8 cellular contexts compared by ENCODE assay signal in genomic region chr4:25160714-25161598, GRCh38. TPM values are rescaled to one million over a fixed set of nuclear protein-coding genes. Genes with fewer than 3 reads are reported as not detected.
DNase-seq lines count a peak whose midpoint lies in the region; ATAC-seq, FAIRE-seq and TF ChIP-seq lines count a peak whose summit lies in the region.

No MANE protein-coding gene starts in this region.

- H3K79me2 ChIP-seq in K562 (ENCODE audit: control insufficient read depth, insufficient read depth, low read length) = peaks cover 20% of the 10 kb centered on the region

- TF ChIP-seq RAD21 in K562 (CRISPR knock-in tag; conservative IDR thresholded peaks at IDR 0.05 in 1 of 2, IDR thresholded peaks at IDR 0.05 in 1 of 2) = no peak

- peak overlapping the region; percentile 85 for H2AFZ ChIP-seq in K562 (ENCODE audit: low read depth, low read length)

- H3K36me3 ChIP-seq in K562 (ENCODE audit: control insufficient read depth, insufficient read depth, low read length) = peaks cover 7% of the 10 kb centered on the region; the same call in 2 of the 3 replicates
- H3K36me3 ChIP-seq in kidney (ENCODE audit: control insufficient read depth in 1 of 2, insufficient read depth in 2 of 2, low read length in 2 of 2) = no peaks in the 10 kb centered on the region

- peak; percentile 43 for ATAC-seq in activated CD4-positive, alpha-beta T cell treated with anti-CD3 and anti-CD28 coated beads for 36 hours
- ATAC-seq in K562 = peak; percentile 37

- H3K4me3 ChIP-seq in HFF-Myc (replicated peaks; ENCODE audit: low read depth, low read length) = peak overlapping the region; percentile 92
- H3K4me3 ChIP-seq in K562 = peak overlapping the region; percentile 57
- H3K4me3 ChIP-seq in kidney (ENCODE audit: low read length in 2 of 2) = peak overlapping the region; percentile 97 to 98

- 6% methylated on average over 16 of the region's 16 CpGs for WGBS in K562 (ENCODE audit: insufficient coverage, low coverage, missing lambda C conversion rate)

- no peaks in the 10 kb centered on the region for H3K9me3 Mint-ChIP-seq in activated CD4-positive, alpha-beta T cell treated with anti-CD3 and anti-CD28 coated beads for 36 hours (ENCODE audit: low read depth)

- H3K9me1 ChIP-seq in K562 (ENCODE audit: control insufficient read depth, insufficient read depth, low read length) = no peaks in the 10 kb centered on the region

- H3K4me1 ChIP-seq in K562 (replicated peaks in 1 of 2; ENCODE audit: control insufficient read depth in 2 of 2, insufficient read depth in 2 of 2, low read length in 2 of 2) = peaks cover 8 to 10% of the 10 kb centered on the region in 2 experiments; a peak in 4 of 5 replicates
- peaks cover 0 to 6% of the 10 kb centered on the region in 2 donors for H3K4me1 ChIP-seq in kidney (ENCODE audit: control insufficient read depth in 1 of 2, insufficient read depth in 1 of 2, low read depth in 1 of 2, low read length in 2 of 2)

- peak overlapping the region; percentile 91 for H3K27ac Mint-ChIP-seq in activated CD4-positive, alpha-beta T cell treated with anti-CD3 and anti-CD28 coated beads for 36 hours

- TSS peak; percentile 83 for BruUV-seq in K562 (replicated peaks; lab: Mats Ljungman, UMichigan)

- no peaks in the 10 kb centered on the region for H3K27me3 Mint-ChIP-seq in activated CD4-positive, alpha-beta T cell treated with anti-CD3 and anti-CD28 coated beads for 36 hours

- peaks cover 37% of the 10 kb centered on the region for H3K4me1 Mint-ChIP-seq in activated CD4-positive, alpha-beta T cell treated with anti-CD3 and anti-CD28 coated beads for 36 hours

- peak; percentile 50; the same call in 1 of the 2 replicates for TF ChIP-seq POLR2A in K562 (conservative IDR thresholded peaks at IDR 0.05)

- CTCF ChIA-PET in activated CD4-positive, alpha-beta T cell treated with anti-CD3 and anti-CD28 coated beads for 36 hours (lab: Charles Lee) = interaction anchor here (0.8 to 4.2 kb wide), 12 partner anchors 15 to 607 kb away, joined by 3 to 24 read pairs (median 6); partner anchors contain the start of genes PI4K2B and ZCCHC4
- CTCF ChIA-PET in K562 (lab: Yijun Ruan, JAX; ENCODE audit: low intra/inter-chr PET ratio) = no interaction called here

- no peak for TF ChIP-seq EP300 in K562 (IDR thresholded peaks at IDR 0.05; ENCODE audit: low read length)

- H4K20me1 ChIP-seq in K562 (replicated peaks; ENCODE audit: control insufficient read depth, insufficient read depth, low read length) = no peaks in the 10 kb centered on the region

- peak; percentile 11 for FAIRE-seq in K562 (lab: Jason Lieb, UNC)
- FAIRE-seq in kidney (lab: Jason Lieb, UNC) = no peak

- H3K27me3 ChIP-seq in K562 (ENCODE audit: control insufficient read depth in 2 of 2, insufficient read depth in 2 of 2, low read length in 2 of 2) = no peaks in the 10 kb centered on the region

- DNase-seq in activated CD4-positive, alpha-beta T cell treated with anti-CD3 and anti-CD28 coated beads for 36 hours = peak; percentile 38
- no peak for DNase-seq in activated CD4-positive, alpha-beta T cell treated with anti-CD3 and anti-CD28 coated beads, Interleukin-2, amount 50 U/mL, for 4 hours
- DNase-seq in HFF-Myc (ENCODE audit: extremely low read depth, low read depth) (peak; percentile 31), NCI-H2029 treated with DMSO at 0.1 percent for 48 hours (lab: John Stamatoyannopoulos, UW) (peak; percentile 85), K562 (ENCODE audit: extremely low read depth in 1 of 4, low spot score in 3 of 4) (peak in 3 of 4 experiments; percentile 14 to 38 (median 36)), kidney (no peak), superior temporal gyrus (ENCODE audit: extremely low spot score) (peak; percentile 42), NCI-H526 (lab: John Stamatoyannopoulos, UW) (no peak)

- H3K36me3 Mint-ChIP-seq in activated CD4-positive, alpha-beta T cell treated with anti-CD3 and anti-CD28 coated beads for 36 hours (ENCODE audit: low read depth) = peaks cover 25% of the 10 kb centered on the region

- H3K4me2 ChIP-seq in K562 (ENCODE audit: insufficient read depth, low read length) = peak overlapping the region; percentile 80

- H3K27ac ChIP-seq in K562 (ENCODE audit: extremely low read depth, low read depth, low read length) (peak overlapping the region; percentile 87), kidney (ENCODE audit: low read depth in 2 of 2, low read length in 2 of 2) (peak overlapping the region; percentile 94 to 96)

- POLR2A ChIA-PET in activated CD4-positive, alpha-beta T cell treated with anti-CD3 and anti-CD28 coated beads for 36 hours (lab: Charles Lee) = interaction anchor here (0.6 to 1.7 kb wide), 9 partner anchors 12 to 1700 kb away, joined by 3 to 7 read pairs (median 3); partner anchors contain the start of genes DHX15 and ZCCHC4
- POLR2A ChIA-PET in K562 (lab: Yijun Ruan, JAX) = interaction anchor here (0.5 to 2.0 kb wide), 9 partner anchors 12 to 62 kb away, joined by 3 to 5 read pairs (median 4); no protein-coding TSS in a partner anchor

- TF ChIP-seq CTCF in HFF-Myc (IDR thresholded peaks at IDR 0.05; ENCODE audit: low read depth, low read length, missing control alignments) = no peak
- no peak for TF ChIP-seq CTCF in K562 (IDR thresholded peaks at IDR 0.05 in 2 of 3, conservative IDR thresholded peaks at IDR 0.05 in 1 of 3; ENCODE audit: insufficient read depth in 2 of 3, low read depth in 1 of 3, low read length in 3 of 3)
- no peak for TF ChIP-seq CTCF in kidney (IDR thresholded peaks at IDR 0.05; ENCODE audit: borderline replicate concordance, extremely low read depth, insufficient read depth)

- intact Hi-C loops in activated CD4-positive, alpha-beta T cell treated with anti-CD3 and anti-CD28 coated beads for 36 hours (cut with DNase I, micrococcal nuclease) = loop anchor here (1.0 to 5.0 kb wide), 10 partner anchors 18 to 751 kb away; partner anchors contain the start of genes ANAPC4 (in 2 of the 2), DHX15 (in 1 of the 2), PI4K2B (in 1 of the 2) and SMIM20 (in 1 of the 2)
- intact Hi-C loops in K562 (cut with micrococcal nuclease) (no loop called here), kidney (cut with DNase I) (no loop called here)

- peak overlapping the region; percentile 79 to 87; a peak in 3 of 4 replicates for H3K9ac ChIP-seq in K562 (ENCODE audit: insufficient read depth in 1 of 2, low read depth in 2 of 2, low read length in 2 of 2)
- H3K9ac ChIP-seq in kidney (ENCODE audit: low read length in 2 of 2) = peak overlapping the region; percentile 92 to 95

- in situ Hi-C loops in K562 (cut with MboI) = no loop called here

- H3K4me3 Mint-ChIP-seq in activated CD4-positive, alpha-beta T cell treated with anti-CD3 and anti-CD28 coated beads for 36 hours = peak overlapping the region; percentile 85

- no peaks in the 10 kb centered on the region for H3K9me3 ChIP-seq in K562 (replicated peaks; ENCODE audit: control insufficient read depth, insufficient read depth, low read depth, low read length)
- no peaks in the 10 kb centered on the region for H3K9me3 ChIP-seq in kidney (ENCODE audit: control insufficient read depth in 1 of 2, low read length in 2 of 2)

TF ChIP-seq in K562, 482 proteins besides CTCF, POLR2A, EP300 and RAD21 (continues in another document):
- TF ChIP-seq ZNF23 (CRISPR knock-in tag; IDR thresholded peaks at IDR 0.05) (no peak), HDAC8 (tag; IDR thresholded peaks at IDR 0.05) (no peak), NFIX (CRISPR knock-in tag; IDR thresholded peaks at IDR 0.05; ENCODE audit: low read depth) (no peak), ELK1 (CRISPR knock-in tag; IDR thresholded peaks at IDR 0.05) (no peak), FOXK2 (conservative IDR thresholded peaks at IDR 0.05 in 1 of 2, IDR thresholded peaks at IDR 0.05 in 1 of 2; ENCODE audit: low read depth in 2 of 2) (peak; percentile 9 to 52; a peak in 3 of 4 replicates), SIN3B (IDR thresholded peaks at IDR 0.05; ENCODE audit: low read depth) (no peak), LARP7 (IDR thresholded peaks at IDR 0.05) (no peak), EP400 (IDR thresholded peaks at IDR 0.05) (no peak), THRAP3 (IDR thresholded peaks at IDR 0.05; ENCODE audit: borderline replicate concordance) (peak; percentile 31; the same call in 1 of the 2 replicates)

RNA-seq across cellular contexts. Expression of gene SEPSECS, which starts 0.7 kb away (rescaled TPM):
- total RNA-seq in activated CD4-positive, alpha-beta T cell treated with anti-CD3 and anti-CD28 coated beads for 36 hours = 10 to 100 TPM; 10.4 to 15.4 TPM
- 8.9 and 33.9 TPM in 2 replicates for total RNA-seq in K562 (2011; cell fraction: chromatin; rRNA removed; ENCODE audit: low replicate concordance)
- 6.2 TPM in 2 replicates for total RNA-seq in K562 (2011; cell fraction: nucleolus; rRNA removed)
- 12.7 and 20.5 TPM in 2 replicates for total RNA-seq in K562 (2011; cell fraction: nucleoplasm; rRNA removed)
- total RNA-seq in K562 (2014; rRNA removed) (5.2 and 5.7 TPM in 2 replicates), K562 (2014; rRNA removed; fragmentation: Illumina TruSeq; extraction: Trizol) (10.4 and 13.0 TPM in 2 replicates), K562 (2015; rRNA removed; fragmentation: Illumina TruSeq; extraction: Trizol) (7.2 and 7.9 TPM in 2 replicates), K562 (2021) (10.5 and 12.5 TPM in 2 replicates), kidney (13.8 TPM)
- polyA plus RNA-seq in K562 (2011; rRNA removed) (16.9 and 17.2 TPM in 2 replicates), K562 (2014; fragmentation: Illumina TruSeq; extraction: Trizol) (7.7 and 7.9 TPM in 2 replicates), K562 (2014; fragmentation: Nextera tagmentation; extraction: Ambion mirVana) (1 to 10 TPM; 3.9 to 4.9 TPM), K562 (2014; rRNA removed) (6.5 and 8.9 TPM in 2 replicates), kidney (ENCODE audit: insufficient read depth, low read depth, low replicate concordance) (7.3 TPM)
- polyA plus RNA-seq in K562 (2011; cell fraction: cytosol; rRNA removed) = 3.7 and 7.0 TPM in 2 replicates
- polyA plus RNA-seq in K562 (2011; cell fraction: nucleus; rRNA removed) = 14.6 and 22.0 TPM in 2 replicates
- polyA plus RNA-seq in K562 (2012) = 4.7 and 5.9 TPM in 2 replicates
- polyA minus RNA-seq in K562 (2011; rRNA and poly(A)+ RNA removed) = 24.6 and 26.4 TPM in 2 replicates
- 6.0 and 7.9 TPM in 2 replicates for polyA minus RNA-seq in K562 (2011; cell fraction: cytosol; rRNA and poly(A)+ RNA removed)
- 13.1 and 23.7 TPM in 2 replicates for polyA minus RNA-seq in K562 (2011; cell fraction: nucleus; rRNA and poly(A)+ RNA removed)

Comparison
In these comparisons a context has a peak if more than half of its experiments do, and no peak if none do; other contexts are left out.
1. DNase-seq: peak in activated CD4-positive, alpha-beta T cell treated with anti-CD3 and anti-CD28 coated beads for 36 hours (single experiment), HFF-Myc (single experiment), NCI-H2029 treated with DMSO at 0.1 percent for 48 hours (single experiment), K562 (3 of 4) and superior temporal gyrus (single experiment); none in activated CD4-positive, alpha-beta T cell treated with anti-CD3 and anti-CD28 coated beads, Interleukin-2, amount 50 U/mL, for 4 hours (0 of 2), kidney (single experiment) and NCI-H526 (0 of 2).
2. intact Hi-C loops: an anchor here in activated CD4-positive, alpha-beta T cell treated with anti-CD3 and anti-CD28 coated beads for 36 hours (1.0 to 5.0 kb wide); none called in K562 and kidney.
3. Peak in every context shown above with its lines, with median percentiles within 50 percentile points of each other: H3K4me3 ChIP-seq.